14 cellular contexts compared by ENCODE assay signal in the genomic region with DNA sequence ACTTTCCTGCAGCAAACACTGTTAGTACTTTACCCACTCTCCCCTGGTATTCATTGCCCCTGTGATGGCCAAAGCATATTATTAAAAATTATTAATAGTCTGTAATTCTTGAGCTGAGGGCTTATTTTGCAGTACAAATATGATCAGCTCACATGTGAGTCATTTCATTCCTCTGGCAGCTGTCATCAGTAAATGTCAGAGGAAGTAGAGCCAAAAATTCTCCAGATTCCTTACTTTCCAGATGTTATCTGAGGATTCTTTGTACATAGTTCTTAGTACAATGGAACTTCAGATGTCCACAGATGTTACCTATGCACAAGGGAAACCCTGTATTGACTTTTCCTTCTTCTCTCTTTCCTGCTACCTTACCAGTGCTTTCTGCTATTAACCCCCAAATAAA. TPM values are rescaled to one million over a fixed set of nuclear protein-coding genes. Genes with fewer than 3 reads are reported as not detected.
DNase-seq lines count a peak whose midpoint lies in the region; ATAC-seq, FAIRE-seq and TF ChIP-seq lines count a peak whose summit lies in the region.
"Had no signal": no experiment of that assay in that cellular context is flagged by ENCODE, and none has a peak within 500 bp of the region (broad histone marks: within the 10 kb centered on the region; RNA-seq: fewer than 3 reads in every experiment).

No MANE protein-coding gene starts in this region.

- no peak for FAIRE-seq in HTR-8/SVneo (lab: Jason Lieb, UNC)
- FAIRE-seq in bronchial epithelial cell (lab: Jason Lieb, UNC) = no peak
- FAIRE-seq in keratinocyte (lab: Jason Lieb, UNC) = peak; percentile 43
- FAIRE-seq: TTC549 had no signal

- no peak overlapping the region for H3K9ac ChIP-seq in keratinocyte (ENCODE audit: control insufficient read depth, extremely low read depth, insufficient read depth, low read length)

- TF ChIP-seq CTCF in bronchial epithelial cell (IDR thresholded peaks at IDR 0.05; ENCODE audit: insufficient read depth, low read length, severe bottlenecking) (no peak), keratinocyte (optimal IDR thresholded peaks at IDR 0.05 in 1 of 3, IDR thresholded peaks at IDR 0.05 in 1 of 3, conservative IDR thresholded peaks at IDR 0.05 in 1 of 3; ENCODE audit: extremely low read depth in 1 of 3, insufficient read depth in 2 of 3, low read length in 3 of 3) (no peak), natural killer cell (IDR thresholded peaks at IDR 0.05) (no peak)

- H3K4me2 ChIP-seq in keratinocyte (ENCODE audit: control insufficient read depth, extremely low read depth, insufficient read depth, low read depth, low read length) = peak overlapping the region; percentile 29

- no peak overlapping the region for H3K4me3 Mint-ChIP-seq in natural killer cell
- H3K4me3 Mint-ChIP-seq: activated naive CD8-positive, alpha-beta T cell treated with anti-CD3 and anti-CD28 coated beads, Interleukin-2, amount 10 ng/mL, durations not matched to agents 7 days and 5 days had no signal

- DNase-seq in HTR-8/SVneo (ENCODE audit: insufficient read length, low spot score) = peak; percentile 61
- peak; percentile 85 for DNase-seq in bronchial epithelial cell (ENCODE audit: low read depth)
- peak; percentile 54 for DNase-seq in keratinocyte (ENCODE audit: low read depth, low spot score)
- no peak for DNase-seq in natural killer cell
- no peak for DNase-seq in NCI-H1048 (lab: John Stamatoyannopoulos, UW)
- no peak for DNase-seq in T-helper 1 cell
- DNase-seq: activated naive CD8-positive, alpha-beta T cell treated with anti-CD3 and anti-CD28 coated beads, Interleukin-2, amount 10 ng/mL, durations not matched to agents 7 days and 5 days; DND-41; NCI-H2171 treated with DMSO at 0.1 percent for 48 hours; tibial artery had no signal

- dilution Hi-C loops in keratinocyte (cut with MboI; ENCODE audit: extremely low pct_ligation_motif_present, low sequenced_read_pairs) = no loop called here

- H3K9me3 Mint-ChIP-seq in natural killer cell = peaks cover 2 to 5% of the 10 kb centered on the region in 2 donors

- H3K27me3 ChIP-seq in ACC112 (ENCODE audit: insufficient read depth, low read length) (no peaks in the 10 kb centered on the region), bronchial epithelial cell (ENCODE audit: control insufficient read depth, insufficient read depth, low read length) (no peaks in the 10 kb centered on the region), keratinocyte (ENCODE audit: control insufficient read depth, extremely low read depth, insufficient read depth, low read length) (no peaks in the 10 kb centered on the region)
- H3K27me3 ChIP-seq: tibial artery had no signal

- H3K9me1 ChIP-seq in keratinocyte (ENCODE audit: control insufficient read depth, extremely low read depth, insufficient read depth, low read length) = no peaks in the 10 kb centered on the region

- intact Hi-C loops in natural killer cell (cut with micrococcal nuclease) = no loop called here

- H3K9me3 ChIP-seq in keratinocyte (ENCODE audit: control insufficient read depth, low read depth, low read length) = peaks cover 5% of the 10 kb centered on the region
- H3K9me3 ChIP-seq: tibial artery had no signal

- no peaks in the 10 kb centered on the region for H3K36me3 Mint-ChIP-seq in natural killer cell
- H3K36me3 Mint-ChIP-seq: activated naive CD8-positive, alpha-beta T cell treated with anti-CD3 and anti-CD28 coated beads, Interleukin-2, amount 10 ng/mL, durations not matched to agents 7 days and 5 days had no signal

- H3K27ac Mint-ChIP-seq in natural killer cell = no peak overlapping the region
- H3K27ac Mint-ChIP-seq: activated naive CD8-positive, alpha-beta T cell treated with anti-CD3 and anti-CD28 coated beads, Interleukin-2, amount 10 ng/mL, durations not matched to agents 7 days and 5 days had no signal

- ATAC-seq in natural killer cell = no peak
- ATAC-seq in GM19328 (IDR thresholded peaks at IDR 0.05; ENCODE audit: unreplicated experiment) = no peak

- no peaks in the 10 kb centered on the region for H3K36me3 ChIP-seq in ACC112 (ENCODE audit: insufficient read depth, low read length)
- H3K36me3 ChIP-seq in bronchial epithelial cell (ENCODE audit: control insufficient read depth, insufficient read depth, low read length) = no peaks in the 10 kb centered on the region
- no peaks in the 10 kb centered on the region for H3K36me3 ChIP-seq in keratinocyte (ENCODE audit: control insufficient read depth in 2 of 2, extremely low read depth in 1 of 2, insufficient read depth in 2 of 2, low read length in 2 of 2)
- H3K36me3 ChIP-seq: tibial artery had no signal

- H3K4me3 ChIP-seq in ACC112 (ENCODE audit: low read depth, low read length) (no peak overlapping the region), bronchial epithelial cell (ENCODE audit: low read depth, low read length) (no peak overlapping the region), keratinocyte (ENCODE audit: control insufficient read depth in 2 of 3, extremely low read depth in 1 of 3, insufficient read depth in 2 of 3, low read depth in 1 of 3, low read length in 3 of 3) (no peak overlapping the region)
- H3K4me3 ChIP-seq: skin epidermis, tibial artery had no signal

- H3K79me2 ChIP-seq in ACC112 (ENCODE audit: control insufficient read depth, insufficient read depth, low read length, unreplicated experiment) (no peaks in the 10 kb centered on the region), keratinocyte (ENCODE audit: control insufficient read depth, insufficient read depth, low read length) (no peaks in the 10 kb centered on the region)

- H3K4me1 ChIP-seq in ACC112 (ENCODE audit: control insufficient read depth, insufficient read depth, low read length, unreplicated experiment) (peaks cover 38% of the 10 kb centered on the region), keratinocyte (ENCODE audit: control insufficient read depth, extremely low read depth, insufficient read depth, low read length) (peaks cover 24% of the 10 kb centered on the region)
- H3K4me1 ChIP-seq: tibial artery had no signal

- H3K27ac ChIP-seq in ACC112 (ENCODE audit: low read depth, low read length) (peak overlapping the region; percentile 50), keratinocyte (ENCODE audit: control insufficient read depth, insufficient read depth, low read length) (no peak overlapping the region)
- H3K27ac ChIP-seq: skin epidermis, tibial artery had no signal

- H3K27me3 Mint-ChIP-seq in natural killer cell (ENCODE audit: low read depth in 2 of 2) = peaks cover 5 to 9% of the 10 kb centered on the region in 2 donors
- H3K27me3 Mint-ChIP-seq: activated naive CD8-positive, alpha-beta T cell treated with anti-CD3 and anti-CD28 coated beads, Interleukin-2, amount 10 ng/mL, durations not matched to agents 7 days and 5 days had no signal

- no peaks in the 10 kb centered on the region for H4K20me1 ChIP-seq in keratinocyte (ENCODE audit: control insufficient read depth, extremely low read depth, insufficient read depth, low read length)

- H3K4me1 Mint-ChIP-seq in natural killer cell = no peaks in the 10 kb centered on the region
- H3K4me1 Mint-ChIP-seq: activated naive CD8-positive, alpha-beta T cell treated with anti-CD3 and anti-CD28 coated beads, Interleukin-2, amount 10 ng/mL, durations not matched to agents 7 days and 5 days had no signal

- H2AFZ ChIP-seq in ACC112 (ENCODE audit: low read length, unreplicated experiment) (no peak overlapping the region), keratinocyte (ENCODE audit: control insufficient read depth, low read length) (no peak overlapping the region)

RNA-seq across cellular contexts. Expression of a gene that starts 12.5 kb away (rescaled TPM):
- not detected in 2 replicates for total RNA-seq in bronchial epithelial cell
- not detected in 3 replicates for polyA plus RNA-seq in keratinocyte
- polyA plus RNA-seq in keratinocyte (2011; ENCODE audit: low read depth) = not detected
- polyA plus RNA-seq in keratinocyte (2011; cell fraction: cytosol; rRNA removed) = not detected in 2 replicates
- not detected in 2 replicates for polyA plus RNA-seq in keratinocyte (2011; cell fraction: nucleus; rRNA removed)
- polyA plus RNA-seq in keratinocyte (2012; ENCODE audit: low replicate concordance) = not detected in 2 replicates
- not detected in 3 replicates for polyA minus RNA-seq in keratinocyte
- not detected for polyA minus RNA-seq in keratinocyte (2011; cell fraction: cytosol; rRNA and poly(A)+ RNA removed)
- polyA minus RNA-seq in keratinocyte (2011; cell fraction: nucleus; rRNA and poly(A)+ RNA removed) = not detected in 2 replicates
- total RNA-seq in natural killer cell = not detected
- total RNA-seq: activated naive CD8-positive, alpha-beta T cell treated with anti-CD3 and anti-CD28 coated beads, Interleukin-2, amount 10 ng/mL, durations not matched to agents 7 days and 5 days had no signal

RNA-seq across cellular contexts. Expression of a gene that starts 33.7 kb away (rescaled TPM):
- not detected in 2 replicates for total RNA-seq in bronchial epithelial cell
- polyA plus RNA-seq in keratinocyte = not detected in 3 replicates
- polyA plus RNA-seq in keratinocyte (2011; ENCODE audit: low read depth) = not detected
- polyA plus RNA-seq in keratinocyte (2011; cell fraction: cytosol; rRNA removed) = not detected in 2 replicates
- not detected in 2 replicates for polyA plus RNA-seq in keratinocyte (2011; cell fraction: nucleus; rRNA removed)
- not detected in 2 replicates for polyA plus RNA-seq in keratinocyte (2012; ENCODE audit: low replicate concordance)
- not detected in 3 replicates for polyA minus RNA-seq in keratinocyte
- not detected for polyA minus RNA-seq in keratinocyte (2011; cell fraction: cytosol; rRNA and poly(A)+ RNA removed)
- polyA minus RNA-seq in keratinocyte (2011; cell fraction: nucleus; rRNA and poly(A)+ RNA removed) = not detected in 2 replicates
- total RNA-seq in natural killer cell = not detected
- total RNA-seq: activated naive CD8-positive, alpha-beta T cell treated with anti-CD3 and anti-CD28 coated beads, Interleukin-2, amount 10 ng/mL, durations not matched to agents 7 days and 5 days had no signal

RNA-seq across cellular contexts. Expression of a gene that starts 35.3 kb away (rescaled TPM):
- total RNA-seq in bronchial epithelial cell (not detected in 2 replicates), natural killer cell (not detected)
- not detected in 3 replicates for polyA plus RNA-seq in keratinocyte
- polyA plus RNA-seq in keratinocyte (2011; ENCODE audit: low read depth) = not detected
- not detected in 2 replicates for polyA plus RNA-seq in keratinocyte (2011; cell fraction: cytosol; rRNA removed)
- polyA plus RNA-seq in keratinocyte (2011; cell fraction: nucleus; rRNA removed) = not detected in 2 replicates
- not detected in 2 replicates for polyA plus RNA-seq in keratinocyte (2012; ENCODE audit: low replicate concordance)
- polyA minus RNA-seq in keratinocyte = not detected in 3 replicates
- not detected for polyA minus RNA-seq in keratinocyte (2011; cell fraction: cytosol; rRNA and poly(A)+ RNA removed)
- polyA minus RNA-seq in keratinocyte (2011; cell fraction: nucleus; rRNA and poly(A)+ RNA removed) = not detected in 2 replicates
- total RNA-seq: activated naive CD8-positive, alpha-beta T cell treated with anti-CD3 and anti-CD28 coated beads, Interleukin-2, amount 10 ng/mL, durations not matched to agents 7 days and 5 days had no signal

RNA-seq across cellular contexts. Expression of a gene that starts 47.8 kb away (rescaled TPM):
- total RNA-seq in bronchial epithelial cell = not detected in 2 replicates
- polyA plus RNA-seq in keratinocyte = not detected in 3 replicates
- polyA plus RNA-seq in keratinocyte (2011; ENCODE audit: low read depth) = not detected
- not detected in 2 replicates for polyA plus RNA-seq in keratinocyte (2011; cell fraction: cytosol; rRNA removed)
- not detected in 2 replicates for polyA plus RNA-seq in keratinocyte (2011; cell fraction: nucleus; rRNA removed)
- not detected in 2 replicates for polyA plus RNA-seq in keratinocyte (2012; ENCODE audit: low replicate concordance)
- polyA minus RNA-seq in keratinocyte = not detected in 3 replicates
- polyA minus RNA-seq in keratinocyte (2011; cell fraction: cytosol; rRNA and poly(A)+ RNA removed) = not detected
- 0.78 TPM in 1 of 2 replicates, not detected in the other for polyA minus RNA-seq in keratinocyte (2011; cell fraction: nucleus; rRNA and poly(A)+ RNA removed)
- not detected for total RNA-seq in natural killer cell
- total RNA-seq: activated naive CD8-positive, alpha-beta T cell treated with anti-CD3 and anti-CD28 coated beads, Interleukin-2, amount 10 ng/mL, durations not matched to agents 7 days and 5 days had no signal

Comparison
In these comparisons a context has a peak if more than half of its experiments do, and no peak if none do; other contexts are left out.
1. DNase-seq: peak in HTR-8/SVneo (single experiment), bronchial epithelial cell (single experiment) and keratinocyte (single experiment); none in natural killer cell (single experiment), NCI-H1048 (single experiment) and T-helper 1 cell (0 of 5).